26 cellular contexts compared by ENCODE assay signal in genomic region chr6:7332090-7332745, GRCh38. TPM values are rescaled to one million over a fixed set of nuclear protein-coding genes. Genes with fewer than 3 reads are reported as not detected.
A peak's percentile ranks its signal among the peaks of the same experiment; 100 is the strongest.
DNase-seq lines count a peak whose midpoint lies in the region; ATAC-seq and TF ChIP-seq lines count a peak whose summit lies in the region.
"Had no signal": no experiment of that assay in that cellular context is flagged by ENCODE, and none has a peak within 500 bp of the region (broad histone marks: within the 10 kb centered on the region; RNA-seq: fewer than 3 reads in every experiment).

No MANE protein-coding gene starts in this region.

- H3K23ac ChIP-seq in mesenchymal stem cell (ENCODE audit: low read length in 2 of 2), result no peak overlapping the region

- no peak overlapping the region for H2BK120ac ChIP-seq in mesenchymal stem cell (ENCODE audit: low read depth, low read length)

- no peaks in the 10 kb centered on the region for H3K9me3 Mint-ChIP-seq in endodermal cell
- H3K9me3 Mint-ChIP-seq: activated B cell treated with CpG ODN at 0.5 μM for 24 hours; activated CD4-positive, alpha-beta memory T cell treated with anti-CD3 and anti-CD28 coated beads, Interleukin-2, amount 10 ng/mL, durations not matched to agents 7 days and 5 days had no signal

- no peaks in the 10 kb centered on the region for H3K79me1 ChIP-seq in mesenchymal stem cell (replicated peaks; ENCODE audit: low read length, poor library complexity, severe bottlenecking)

- no peak for ATAC-seq in HG02981 (IDR thresholded peaks at IDR 0.05; ENCODE audit: unreplicated experiment)
- ATAC-seq: gastroesophageal sphincter, left cardiac atrium had no signal

- H3K9me3 ChIP-seq in endodermal cell (ENCODE audit: control insufficient read depth, low read length) (peaks cover 7% of the 10 kb centered on the region), mesenchymal stem cell (ENCODE audit: control insufficient read depth, low read length) (no peaks in the 10 kb centered on the region)
- H3K9me3 ChIP-seq: gastroesophageal sphincter, SK-N-SH, stomach, upper lobe of left lung had no signal

- H3K14ac ChIP-seq in mesenchymal stem cell (ENCODE audit: low read length in 2 of 2), result peak overlapping the region in 1 of 2 experiments; percentile 57

- H3K4ac ChIP-seq in mesenchymal stem cell (ENCODE audit: low read depth in 1 of 2, low read length in 2 of 2), result no peak overlapping the region

- peaks cover 7% of the 10 kb centered on the region for H3K4me1 ChIP-seq in endodermal cell (ENCODE audit: control insufficient read depth, insufficient read depth, low read length)
- no peaks in the 10 kb centered on the region for H3K4me1 ChIP-seq in mesenchymal stem cell (ENCODE audit: control insufficient read depth, insufficient read depth, low read depth, low read length)
- H3K4me1 ChIP-seq: gastroesophageal sphincter, stomach, upper lobe of left lung had no signal

- H3K27me3 ChIP-seq in endodermal cell (ENCODE audit: control insufficient read depth, insufficient read depth, low read length, poor library complexity, severe bottlenecking), result no peaks in the 10 kb centered on the region
- no peaks in the 10 kb centered on the region for H3K27me3 ChIP-seq in mesenchymal stem cell (ENCODE audit: control insufficient read depth in 1 of 2, insufficient read depth in 1 of 2, low read length in 2 of 2)
- H3K27me3 ChIP-seq: dorsolateral prefrontal cortex, gastroesophageal sphincter, stomach, upper lobe of left lung had no signal

- H3K27me3 Mint-ChIP-seq in endodermal cell (ENCODE audit: insufficient read depth), result peaks cover 2% of the 10 kb centered on the region
- H3K27me3 Mint-ChIP-seq: activated B cell treated with CpG ODN at 0.5 μM for 24 hours had no signal

- H3K18ac ChIP-seq in mesenchymal stem cell (ENCODE audit: low read depth in 1 of 2, low read length in 2 of 2), result peak overlapping the region in 1 of 2 experiments; percentile 40

- H3K4me2 ChIP-seq in mesenchymal stem cell (ENCODE audit: low read length, poor library complexity, severe bottlenecking), result no peak overlapping the region
- H3K4me2 ChIP-seq: SK-N-SH had no signal

- no peak overlapping the region for H2BK5ac ChIP-seq in mesenchymal stem cell (ENCODE audit: low read depth, low read length, poor library complexity, severe bottlenecking)

- H3K27ac ChIP-seq in endodermal cell (ENCODE audit: low read depth, low read length), result no peak overlapping the region
- H3K27ac ChIP-seq in mesenchymal stem cell (ENCODE audit: low read length, poor library complexity, severe bottlenecking), result no peak overlapping the region
- H3K27ac ChIP-seq: dorsolateral prefrontal cortex, gastroesophageal sphincter, stomach, upper lobe of left lung had no signal

- H2AFZ ChIP-seq in mesenchymal stem cell (ENCODE audit: low read depth, low read length), result no peak overlapping the region

- 79 to 80% methylated on average over 5 to 8 of the region's 8 CpGs for WGBS in endodermal cell (ENCODE audit: insufficient coverage in 1 of 2, insufficient read length in 1 of 2), 2 experiments
- 96% methylated on average over 6 of the region's 8 CpGs for WGBS in mesenchymal stem cell

- peak overlapping the region; percentile 2 for H3K27ac Mint-ChIP-seq in endodermal cell
- H3K27ac Mint-ChIP-seq: activated B cell treated with CpG ODN at 0.5 μM for 24 hours; activated CD4-positive, alpha-beta memory T cell treated with anti-CD3 and anti-CD28 coated beads, Interleukin-2, amount 10 ng/mL, durations not matched to agents 7 days and 5 days had no signal

- H3K4me3 Mint-ChIP-seq in endodermal cell, result no peak overlapping the region
- H3K4me3 Mint-ChIP-seq: activated B cell treated with CpG ODN at 0.5 μM for 24 hours; activated CD4-positive, alpha-beta memory T cell treated with anti-CD3 and anti-CD28 coated beads, Interleukin-2, amount 10 ng/mL, durations not matched to agents 7 days and 5 days had no signal

- no peak for TF ChIP-seq CTCF in endodermal cell (conservative IDR thresholded peaks at IDR 0.05)

- H3K36me3 ChIP-seq in endodermal cell (ENCODE audit: control insufficient read depth, insufficient read depth, low read length) (no peaks in the 10 kb centered on the region), mesenchymal stem cell (ENCODE audit: control insufficient read depth in 1 of 2, insufficient read depth in 2 of 2, low read depth in 1 of 2, low read length in 2 of 2) (no peaks in the 10 kb centered on the region)
- H3K36me3 ChIP-seq: gastroesophageal sphincter, stomach, upper lobe of left lung had no signal

- peak overlapping the region; percentile 14 for H3K4me3 ChIP-seq in endodermal cell (ENCODE audit: low read length)
- peak overlapping the region in 1 of 2 experiments; percentile 66 for H3K4me3 ChIP-seq in mesenchymal stem cell (ENCODE audit: insufficient read depth in 1 of 2, low read depth in 1 of 2, low read length in 2 of 2)
- H3K4me3 ChIP-seq: dorsolateral prefrontal cortex, gastroesophageal sphincter, stomach, upper lobe of left lung had no signal

- no peak overlapping the region for H2BK12ac ChIP-seq in mesenchymal stem cell (ENCODE audit: low read length in 2 of 2)

- peak overlapping the region; percentile 49 for H4K8ac ChIP-seq in mesenchymal stem cell (ENCODE audit: low read length)

- H3K36me3 Mint-ChIP-seq in endodermal cell (ENCODE audit: low read depth), result no peaks in the 10 kb centered on the region

- H3K9ac ChIP-seq in endodermal cell (ENCODE audit: extremely low read depth, low read length, poor library complexity, severe bottlenecking) (no peak overlapping the region), mesenchymal stem cell (ENCODE audit: low read length) (peak overlapping the region; percentile 73)
- H3K9ac ChIP-seq: SK-N-SH had no signal

- no peak overlapping the region for H2BK15ac ChIP-seq in mesenchymal stem cell (ENCODE audit: low read depth, poor library complexity, severe bottlenecking)

- DNase-seq in SKM-1 treated with dmso at 0.1 percent for 144 hours (lab: John Stamatoyannopoulos, UW; ENCODE audit: unreplicated experiment), result peak; percentile 33
- no peak for DNase-seq in SKM-1 (lab: John Stamatoyannopoulos, UW; ENCODE audit: unreplicated experiment)
- peak; percentile 66 for DNase-seq in endodermal cell
- no peak for DNase-seq in mesenchymal stem cell
- no peak for DNase-seq in NCI-H748 (lab: John Stamatoyannopoulos, UW; ENCODE audit: unreplicated experiment)
- no peak for DNase-seq in NCI-H2171 (lab: John Stamatoyannopoulos, UW)
- no peak for DNase-seq in NK-92 treated with Interleukin-12 subunit alpha and Interleukin-12 subunit beta, amount 100 ng/mL, for 24 hours (lab: John Stamatoyannopoulos, UW)
- DNase-seq: 8988T; activated B cell treated with CpG ODN at 0.5 μM for 24 hours; activated CD4-positive, alpha-beta memory T cell treated with anti-CD3 and anti-CD28 coated beads, Interleukin-2, amount 10 ng/mL, durations not matched to agents 7 days and 5 days; activated T-cell treated with anti-CD3 and anti-CD28 coated beads for 4 hours; caudate nucleus; dorsolateral prefrontal cortex; left cardiac atrium; NCI-H1048; NCI-H2029; SK-N-SH; stimulated activated CD4-positive, alpha-beta T cell treated with anti-CD3 and anti-CD28 coated beads, Interleukin-4, amount 100 ng/mL, for 4 hours; stomach; upper lobe of left lung had no signal

- no peak overlapping the region for H2AK5ac ChIP-seq in mesenchymal stem cell (ENCODE audit: low read length, severe bottlenecking)

- H3K4me1 Mint-ChIP-seq in endodermal cell, result peaks cover 18% of the 10 kb centered on the region
- H3K4me1 Mint-ChIP-seq: activated B cell treated with CpG ODN at 0.5 μM for 24 hours; activated CD4-positive, alpha-beta memory T cell treated with anti-CD3 and anti-CD28 coated beads, Interleukin-2, amount 10 ng/mL, durations not matched to agents 7 days and 5 days had no signal

- H4K91ac ChIP-seq in mesenchymal stem cell (ENCODE audit: low read length), result no peak overlapping the region

RNA-seq across cellular contexts. Expression of gene SSR1, which starts 19.2 kb away (rescaled TPM):
- total RNA-seq in endodermal cell, result 100 to 1,000 TPM; 145 to 167 TPM
- 76.6 TPM for polyA plus RNA-seq in endodermal cell (2013, experiment 1 of 2)
- 79.3 TPM for polyA plus RNA-seq in endodermal cell (2013, experiment 2 of 2)
- 178 TPM for polyA plus RNA-seq in mesenchymal stem cell (2013, experiment 1 of 2)
- polyA plus RNA-seq in mesenchymal stem cell (2013, experiment 2 of 2), result 181 TPM

RNA-seq across cellular contexts. Expression of gene CAGE1, which starts 57.3 kb away (rescaled TPM):
- total RNA-seq in endodermal cell, result under 1 TPM; 0.15 to 0.22 TPM
- not detected for polyA plus RNA-seq in endodermal cell (2013, experiment 1 of 2)
- not detected for polyA plus RNA-seq in endodermal cell (2013, experiment 2 of 2)
- not detected for polyA plus RNA-seq in mesenchymal stem cell (2013, experiment 1 of 2)
- not detected for polyA plus RNA-seq in mesenchymal stem cell (2013, experiment 2 of 2)
- total RNA-seq: epithelial cell of proximal tubule, gastroesophageal sphincter, NCI-H460, RPMI7951, stomach, upper lobe of left lung had no signal
- polyA plus RNA-seq: BJ, SK-N-SH, stomach had no signal

RNA-seq across cellular contexts. Expression of gene RIOK1, which starts 57.4 kb away (rescaled TPM):
- 10 to 100 TPM; 17.7 to 20.3 TPM for total RNA-seq in endodermal cell
- polyA plus RNA-seq in endodermal cell (2013, experiment 1 of 2), result 20.2 TPM
- 17.9 TPM for polyA plus RNA-seq in endodermal cell (2013, experiment 2 of 2)
- 17.8 TPM for polyA plus RNA-seq in mesenchymal stem cell (2013, experiment 1 of 2)
- polyA plus RNA-seq in mesenchymal stem cell (2013, experiment 2 of 2), result 17.4 TPM

Comparison
In these comparisons a context has a peak if more than half of its experiments do, and no peak if none do; other contexts are left out.
1. DNase-seq: peak in SKM-1 treated with dmso at 0.1 percent for 144 hours (single experiment) and endodermal cell (single experiment); none in SKM-1 (single experiment), mesenchymal stem cell (single experiment), NCI-H748 (single experiment), NCI-H2171 (single experiment) and NK-92 treated with Interleukin-12 subunit alpha and Interleukin-12 subunit beta, amount 100 ng/mL, for 24 hours (single experiment).